Comparison of ENCODE assay signal across 7 cellular contexts in the genomic region with DNA sequence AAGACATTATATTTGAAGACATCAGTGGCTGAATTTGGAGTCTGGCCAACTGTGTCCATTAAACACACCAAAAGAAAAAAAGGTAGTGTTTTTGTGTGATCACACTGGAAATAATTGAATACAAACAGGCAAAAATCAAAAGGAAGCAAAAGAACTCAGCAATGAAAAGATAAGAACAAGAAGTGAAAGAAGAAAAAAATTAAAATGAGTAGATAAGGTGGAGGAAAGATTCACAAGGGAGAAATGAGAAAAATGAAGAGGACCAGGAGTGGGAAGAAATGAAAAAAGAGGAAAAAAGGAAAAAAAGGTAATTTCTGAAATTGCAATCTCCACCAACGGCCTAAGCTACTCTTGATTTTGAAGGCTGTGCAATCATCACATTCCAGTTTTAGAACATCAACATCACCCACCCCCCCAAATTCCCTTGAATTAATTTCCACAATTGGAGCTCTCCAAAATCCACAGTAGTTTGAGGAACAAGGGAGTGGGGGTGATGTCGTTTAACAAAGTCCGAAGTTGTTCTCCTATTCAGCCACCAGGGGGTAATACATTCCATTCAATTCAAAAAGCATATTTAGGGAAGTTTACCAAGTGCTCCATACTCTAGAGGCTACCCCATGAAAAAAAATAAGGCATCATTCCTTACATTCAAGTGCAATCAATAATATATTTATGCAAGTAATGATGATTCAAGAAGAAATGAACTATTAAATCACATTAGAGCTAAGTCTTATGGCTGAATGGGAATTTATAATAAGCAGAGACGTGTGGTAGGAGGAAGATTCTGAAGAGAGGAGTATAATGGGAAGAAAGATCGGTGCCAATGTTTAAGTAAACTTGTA. TPM values are rescaled to one million over a fixed set of nuclear protein-coding genes. Genes with fewer than 3 reads are reported as not detected.
DNase-seq lines count a peak whose midpoint lies in the region; ATAC-seq, FAIRE-seq and TF ChIP-seq lines count a peak whose summit lies in the region.

No MANE protein-coding gene starts in this region.

- H3K27me3 ChIP-seq in PC-3 (ENCODE audit: low read length) = no peaks in the 10 kb centered on the region
- H3K27me3 ChIP-seq in endothelial cell of umbilical vein (ENCODE audit: control insufficient read depth in 2 of 2, insufficient read depth in 2 of 2, low read length in 2 of 2) = peaks cover 0 to 3% of the 10 kb centered on the region in 2 experiments
- H3K27me3 ChIP-seq in muscle layer of colon (ENCODE audit: control insufficient read depth in 1 of 2, insufficient read depth in 2 of 2, low read length in 2 of 2) = no peaks in the 10 kb centered on the region

- H3K9ac ChIP-seq in PC-3 (ENCODE audit: low read length) = peak overlapping the region; percentile 34
- H3K9ac ChIP-seq in endothelial cell of umbilical vein (replicated peaks; ENCODE audit: extremely low read depth, insufficient read depth, low read length) = no peak overlapping the region
- H3K9ac ChIP-seq in muscle layer of colon (ENCODE audit: low read length) = no peak overlapping the region

- H3K9me3 ChIP-seq in PC-3 (ENCODE audit: low read length) = no peaks in the 10 kb centered on the region
- no peaks in the 10 kb centered on the region for H3K9me3 ChIP-seq in endothelial cell of umbilical vein (replicated peaks; ENCODE audit: control insufficient read depth, insufficient read depth, low read length)
- H3K9me3 ChIP-seq in muscle layer of colon (ENCODE audit: low read length) = no peaks in the 10 kb centered on the region

- H4K20me1 ChIP-seq in PC-3 (ENCODE audit: low read length) (no peaks in the 10 kb centered on the region), endothelial cell of umbilical vein (replicated peaks; ENCODE audit: control insufficient read depth, extremely low read depth, insufficient read depth, low read length) (no peaks in the 10 kb centered on the region)

- POLR2A ChIA-PET in PC-3 (lab: Charles Lee; ENCODE audit: unreplicated experiment) (interaction anchor here (0.6 to 1.1 kb wide), 3 partner anchors 50 to 263 kb away, joined by 4 to 13 read pairs (median 11); no protein-coding TSS in a partner anchor), endothelial cell of umbilical vein (lab: Charles Lee) (no interaction called here)

- peak overlapping the region; percentile 13; the same call in 1 of the 2 replicates for H3K4me3 ChIP-seq in PC-3 (ENCODE audit: low read length)
- H3K4me3 ChIP-seq in endothelial cell of umbilical vein (replicated peaks in 1 of 3; ENCODE audit: insufficient read depth in 1 of 3, low read depth in 1 of 3, low read length in 3 of 3) = no peak overlapping the region
- H3K4me3 ChIP-seq in muscle layer of colon (ENCODE audit: low read depth in 1 of 2, low read length in 2 of 2) = no peak overlapping the region

- H3K36me3 ChIP-seq in PC-3 (ENCODE audit: low read depth, low read length) (no peaks in the 10 kb centered on the region), endothelial cell of umbilical vein (ENCODE audit: control insufficient read depth in 2 of 2, extremely low read depth in 1 of 2, insufficient read depth in 2 of 2, low read length in 2 of 2) (no peaks in the 10 kb centered on the region), muscle layer of colon (ENCODE audit: insufficient read depth, low read length) (no peaks in the 10 kb centered on the region)

- no peaks in the 10 kb centered on the region for H3K9me2 ChIP-seq in PC-3 (replicated peaks; ENCODE audit: low read length)

- no peak for TF ChIP-seq POLR2A in endothelial cell of umbilical vein (IDR thresholded peaks at IDR 0.05; ENCODE audit: low read depth, low read length)

- intact Hi-C loops in PC-3 (cut with micrococcal nuclease) (loop anchor here (1.0 to 2.0 kb wide), 7 partner anchors 26 to 161 kb away; partner anchors contain the start of genes GPD1L, OSBPL10 and ZNF860), endothelial cell of umbilical vein (cut with micrococcal nuclease) (loop anchor here (1.0 to 5.0 kb wide), 2 partner anchors 125 to 407 kb away; no protein-coding TSS in a partner anchor)

- CTCF ChIA-PET in PC-3 (lab: Charles Lee) (interaction anchor here (0.6 to 3.2 kb wide), 10 partner anchors 10 to 559 kb away, joined by 3 to 21 read pairs (median 4); no protein-coding TSS in a partner anchor), endothelial cell of umbilical vein (lab: Charles Lee) (interaction anchor here (0.7 to 4.8 kb wide), 34 partner anchors 9 to 487 kb away, joined by 3 to 136 read pairs (median 4); partner anchors contain the start of genes GPD1L, OSBPL10 and ZNF860)

- BruUV-seq in PC-3 (replicated peaks; lab: Mats Ljungman, UMichigan) (TSS peak; percentile 46), endothelial cell of umbilical vein (replicated peaks; lab: Mats Ljungman, UMichigan) (no TSS peak)

- H3K9me1 ChIP-seq in endothelial cell of umbilical vein (replicated peaks; ENCODE audit: control insufficient read depth, extremely low read depth, insufficient read depth, low read length) = no peaks in the 10 kb centered on the region

- H3K27ac ChIP-seq in PC-3 (ENCODE audit: low read length) (peak overlapping the region; percentile 73), endothelial cell of umbilical vein (ENCODE audit: insufficient read depth, low read depth, low read length) (no peak overlapping the region), muscle layer of colon (ENCODE audit: low read depth, low read length) (peak overlapping the region; percentile 34)

- DNase-seq in ELR (ENCODE audit: low read depth) (peak; percentile 62), PC-3 (peak; percentile 78), endothelial cell of umbilical vein (ENCODE audit: low read depth, low spot score) (peak; percentile 63)
- DNase-seq in stimulated activated CD4-positive, alpha-beta T cell treated with anti-CD3 and anti-CD28 coated beads, Interleukin-2, amount 100 ng/mL, for 48 hours = no peak
- no peak for DNase-seq in activated naive CD4-positive, alpha-beta T cell treated with Interleukin-2 at 50 U/mL for 16 hours

- FAIRE-seq in endothelial cell of umbilical vein (lab: Jason Lieb, UNC) = peak; percentile 37

- TF ChIP-seq CTCF in PC-3 (conservative IDR thresholded peaks at IDR 0.05; ENCODE audit: low read depth, low read length) (peak; percentile 91), endothelial cell of umbilical vein (IDR thresholded peaks at IDR 0.05; ENCODE audit: extremely low read depth in 1 of 2, insufficient read depth in 1 of 2, low read depth in 1 of 2, low read length in 2 of 2) (peak; percentile 58 to 62)

- ATAC-seq in HG02973 (IDR thresholded peaks at IDR 0.05; ENCODE audit: unreplicated experiment) (peak; percentile 66), PC-3 (peak; percentile 73)

- no peaks in the 10 kb centered on the region for H3K79me2 ChIP-seq in PC-3 (ENCODE audit: low read length)
- H3K79me2 ChIP-seq in endothelial cell of umbilical vein (ENCODE audit: control insufficient read depth, insufficient read depth, low read length) = no peaks in the 10 kb centered on the region

- peaks cover 11% of the 10 kb centered on the region for H3K4me1 ChIP-seq in PC-3 (ENCODE audit: insufficient read depth, low read length)
- H3K4me1 ChIP-seq in endothelial cell of umbilical vein (ENCODE audit: control insufficient read depth, extremely low read depth, insufficient read depth, low read length) = no peaks in the 10 kb centered on the region
- H3K4me1 ChIP-seq in muscle layer of colon (ENCODE audit: insufficient read depth, low read length) = peaks cover 11% of the 10 kb centered on the region

- peaks cover 3% of the 10 kb centered on the region for H3F3A ChIP-seq in PC-3 (ENCODE audit: low read length, unreplicated experiment)

- no peak overlapping the region for H2AFZ ChIP-seq in PC-3 (ENCODE audit: low read length)
- H2AFZ ChIP-seq in endothelial cell of umbilical vein (ENCODE audit: low read depth, low read length) = no peak overlapping the region

- H3K4me2 ChIP-seq in PC-3 (ENCODE audit: low read length) (peak overlapping the region; percentile 57), endothelial cell of umbilical vein (ENCODE audit: insufficient read depth, low read length) (no peak overlapping the region)

- dilution Hi-C loops in endothelial cell of umbilical vein (cut with MboI; ENCODE audit: extremely low pct_ligation_motif_present, low sequenced_read_pairs) = no loop called here

TF ChIP-seq in endothelial cell of umbilical vein, 7 proteins besides CTCF, POLR2A, EP300 and RAD21 (continues in another document):
- TF ChIP-seq JUN (IDR thresholded peaks at IDR 0.05; ENCODE audit: borderline replicate concordance, insufficient read depth, insufficient read length, low read depth) = no peak
- TF ChIP-seq MAX (IDR thresholded peaks at IDR 0.05; ENCODE audit: insufficient read depth, insufficient read length) = no peak
- TF ChIP-seq EZH2 (IDR thresholded peaks at IDR 0.05; ENCODE audit: borderline replicate concordance, low read depth, low read length, severe bottlenecking) = no peak
- TF ChIP-seq POLR2AphosphoS5 (IDR thresholded peaks at IDR 0.05; ENCODE audit: insufficient read depth, low read depth, low read length) = no peak
- TF ChIP-seq GATA2 (IDR thresholded peaks at IDR 0.05; ENCODE audit: insufficient read depth, insufficient read length, low read depth, low read length) = no peak
- no peak for TF ChIP-seq MYC (IDR thresholded peaks at IDR 0.05; ENCODE audit: low read depth, low read length)

RNA-seq across cellular contexts. Expression of gene ZNF860, which starts 37.4 kb away (rescaled TPM):
- total RNA-seq in PC-3 (2014; rRNA removed) (7.9 and 10.5 TPM in 2 replicates), endothelial cell of umbilical vein (0.73 and 1.0 TPM in 2 replicates)
- polyA plus RNA-seq in endothelial cell of umbilical vein = 0.19 and 0.29 TPM in 2 replicates
- polyA plus RNA-seq in endothelial cell of umbilical vein (2011; cell fraction: cytosol; rRNA removed) = 0.28 and 0.32 TPM in 2 replicates
- polyA plus RNA-seq in endothelial cell of umbilical vein (2011; cell fraction: nucleus; rRNA removed) = 0.50 and 1.4 TPM in 2 replicates
- 0.27 and 0.58 TPM in 2 replicates for polyA plus RNA-seq in endothelial cell of umbilical vein (2012)
- 0.07 and 0.32 TPM in 2 replicates for polyA minus RNA-seq in endothelial cell of umbilical vein
- 3.4 TPM for polyA minus RNA-seq in endothelial cell of umbilical vein (2011; cell fraction: cytosol; rRNA and poly(A)+ RNA removed)
- polyA minus RNA-seq in endothelial cell of umbilical vein (2011; cell fraction: nucleus; rRNA and poly(A)+ RNA removed) = 0.38 and 0.72 TPM in 2 replicates

RNA-seq across cellular contexts. Expression of gene OSBPL10, which starts 37.9 kb away (rescaled TPM):
- total RNA-seq in PC-3 (2014; rRNA removed) (34.6 and 48.0 TPM in 2 replicates), endothelial cell of umbilical vein (37.1 and 47.6 TPM in 2 replicates)
- polyA plus RNA-seq in endothelial cell of umbilical vein = 9.4 and 10.8 TPM in 2 replicates
- 13.4 and 13.7 TPM in 2 replicates for polyA plus RNA-seq in endothelial cell of umbilical vein (2011; cell fraction: cytosol; rRNA removed)
- 21.8 and 26.4 TPM in 2 replicates for polyA plus RNA-seq in endothelial cell of umbilical vein (2011; cell fraction: nucleus; rRNA removed)
- 17.3 and 26.7 TPM in 2 replicates for polyA plus RNA-seq in endothelial cell of umbilical vein (2012)
- polyA minus RNA-seq in endothelial cell of umbilical vein = 24.2 and 28.3 TPM in 2 replicates
- polyA minus RNA-seq in endothelial cell of umbilical vein (2011; cell fraction: cytosol; rRNA and poly(A)+ RNA removed) = 24.9 TPM
- 48.7 and 49.5 TPM in 2 replicates for polyA minus RNA-seq in endothelial cell of umbilical vein (2011; cell fraction: nucleus; rRNA and poly(A)+ RNA removed)

Comparison
In these comparisons a context has a peak if more than half of its experiments do, and no peak if none do; other contexts are left out.
1. DNase-seq: peak in ELR (single experiment), PC-3 (single experiment) and endothelial cell of umbilical vein (single experiment); none in stimulated activated CD4-positive, alpha-beta T cell treated with anti-CD3 and anti-CD28 coated beads, Interleukin-2, amount 100 ng/mL, for 48 hours (0 of 2) and activated naive CD4-positive, alpha-beta T cell treated with Interleukin-2 at 50 U/mL for 16 hours (single experiment).